Comparison of ENCODE assay signal across 8 cellular contexts in genomic region chr12:4031703-4032291, GRCh38.
DNase-seq lines count a peak whose midpoint lies in the region; ATAC-seq and TF ChIP-seq lines count a peak whose summit lies in the region.

No MANE protein-coding gene starts in this region.

- no peak for TF ChIP-seq POLR2A in gastroesophageal sphincter (IDR thresholded peaks at IDR 0.05)

- POLR2A ChIA-PET in T-cell (lab: Charles Lee) = interaction anchor here in 1 of 2 donors (0.5 kb wide), 1 partner anchor 146 kb away, joined by 4 read pairs; no protein-coding TSS in a partner anchor

- ATAC-seq in T-cell (replicated peaks in 1 of 4) (no peak), gastroesophageal sphincter (no peak), GM19351 (IDR thresholded peaks at IDR 0.05; ENCODE audit: unreplicated experiment) (no peak)

- H3K4me1 Mint-ChIP-seq in T-cell = peaks cover 35 to 51% (median 43%) of the 10 kb centered on the region in 3 donors

- H3K9me3 Mint-ChIP-seq in T-cell = no peaks in the 10 kb centered on the region

- no peaks in the 10 kb centered on the region for H3K27me3 ChIP-seq in gastroesophageal sphincter

- TF ChIP-seq CTCF in gastroesophageal sphincter (IDR thresholded peaks at IDR 0.05) = no peak
- TF ChIP-seq CTCF in GM20000 (IDR thresholded peaks at IDR 0.05; ENCODE audit: extremely low read depth, missing control alignments) = no peak

- DNase-seq in DMS53 treated with DMSO at 0.1 percent for 48 hours (lab: John Stamatoyannopoulos, UW; ENCODE audit: unreplicated experiment) = peak; percentile 82
- no peak for DNase-seq in T-cell
- peak; percentile 33 for DNase-seq in renal cortical epithelial cell (ENCODE audit: low read depth)
- DNase-seq in GM20000 (ENCODE audit: low spot score) = no peak
- DNase-seq in inferior parietal cortex (ENCODE audit: extremely low spot score) = no peak
- DNase-seq in activated CD4-positive, alpha-beta T cell treated with anti-CD3 and anti-CD28 coated beads, Interleukin-2, amount 50 U/mL, for 1 hour = no peak

- CTCF ChIA-PET in T-cell (lab: Charles Lee) = interaction anchor here (0.6 to 1.3 kb wide), 2 partner anchors 21 to 146 kb away, joined by 3 to 6 read pairs; no protein-coding TSS in a partner anchor

- 33% methylated on average over 4 of the region's 30 CpGs; no CpG with 5 or more reads in 1 of the 2 donors for WGBS in gastroesophageal sphincter (ENCODE audit: low coverage in 1 of 2), 2 donors

- peaks cover 0 to 18% (median 4%) of the 10 kb centered on the region in 3 donors for H3K4me1 ChIP-seq in gastroesophageal sphincter

- H3K36me3 Mint-ChIP-seq in T-cell = no peaks in the 10 kb centered on the region

- H3K27me3 Mint-ChIP-seq in T-cell = no peaks in the 10 kb centered on the region

- H3K36me3 ChIP-seq in gastroesophageal sphincter = no peaks in the 10 kb centered on the region

- H3K9me3 ChIP-seq in gastroesophageal sphincter = no peaks in the 10 kb centered on the region

- H3K27ac ChIP-seq in gastroesophageal sphincter = peak overlapping the region in 3 of 4 donors; percentile 77 to 91 (median 87)

- peak overlapping the region in 1 of 2 donors; percentile 61 for H3K4me3 ChIP-seq in gastroesophageal sphincter

- peak overlapping the region; percentile 62 to 76 (median 70) for H3K4me3 Mint-ChIP-seq in T-cell

- TF ChIP-seq EP300 in gastroesophageal sphincter (IDR thresholded peaks at IDR 0.05) = no peak

- no peak overlapping the region for H3K27ac Mint-ChIP-seq in T-cell

Comparison
In these comparisons a context has a peak if more than half of its experiments do, and no peak if none do; other contexts are left out.
1. DNase-seq: peak in DMS53 treated with DMSO at 0.1 percent for 48 hours (single experiment) and renal cortical epithelial cell (single experiment); none in T-cell (0 of 34), GM20000 (single experiment), inferior parietal cortex (single experiment) and activated CD4-positive, alpha-beta T cell treated with anti-CD3 and anti-CD28 coated beads, Interleukin-2, amount 50 U/mL, for 1 hour (single experiment).